Comparison of ENCODE assay signal across 21 cellular contexts in the genomic region with DNA sequence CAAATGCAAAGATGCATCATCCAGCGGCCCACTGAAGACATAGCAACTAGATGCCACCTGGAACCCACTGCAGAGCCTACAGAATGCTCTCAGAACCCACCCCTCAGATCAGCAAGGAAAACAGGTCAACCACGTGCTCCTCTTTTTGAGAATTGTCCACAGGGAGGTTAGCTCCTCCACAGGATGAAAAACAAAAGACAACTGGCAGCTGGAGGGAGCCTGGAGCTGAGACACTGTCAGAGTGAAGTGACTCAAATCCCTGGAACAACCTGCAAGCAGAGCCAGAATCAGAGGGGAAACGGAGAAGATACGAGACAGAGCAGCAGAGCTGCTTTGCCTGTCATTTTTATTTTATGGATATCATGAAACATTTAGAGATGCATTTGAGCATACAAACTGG.
DNase-seq lines count a peak whose midpoint lies in the region; ATAC-seq and TF ChIP-seq lines count a peak whose summit lies in the region.
"Had no signal": no experiment of that assay in that cellular context is flagged by ENCODE, and none has a peak within 500 bp of the region (broad histone marks: within the 10 kb centered on the region; RNA-seq: fewer than 3 reads in every experiment).

No MANE protein-coding gene starts in this region.

- TF ChIP-seq CTCF in H9 (conservative IDR thresholded peaks at IDR 0.05) (no peak), endodermal cell (conservative IDR thresholded peaks at IDR 0.05) (peak; percentile 36)

- H2BK120ac ChIP-seq in H9 (ENCODE audit: low read depth, low read length, poor library complexity, severe bottlenecking), result no peak overlapping the region

- no peak overlapping the region for H3K4ac ChIP-seq in H9 (ENCODE audit: low read depth, low read length)

- no peak overlapping the region for H3K14ac ChIP-seq in H9 (ENCODE audit: insufficient read depth, low read length)

- H3K9ac ChIP-seq in H9 (ENCODE audit: extremely low read depth, insufficient read length, low read length) (no peak overlapping the region), endodermal cell (ENCODE audit: extremely low read depth, low read length, poor library complexity, severe bottlenecking) (no peak overlapping the region)

- WGBS in H9 (ENCODE audit: extremely low coverage, insufficient read length, low lambda C conversion rate), result no CpG with 5 or more reads among the region's 4 CpGs
- 71 to 78% methylated on average over 4 of the region's 4 CpGs for WGBS in endodermal cell (ENCODE audit: insufficient coverage in 1 of 2, insufficient read length in 1 of 2), 2 experiments

- H4K91ac ChIP-seq in H9 (ENCODE audit: insufficient read length, low read depth, low read length), result no peak overlapping the region

- H3K9me3 ChIP-seq in H9 (ENCODE audit: control insufficient read depth, low read depth, low read length) (no peaks in the 10 kb centered on the region), endodermal cell (ENCODE audit: control insufficient read depth, low read length) (no peaks in the 10 kb centered on the region)

- H3K4me3 Mint-ChIP-seq in H9 (no peak overlapping the region), endodermal cell (no peak overlapping the region)
- no peak overlapping the region for H3K4me3 Mint-ChIP-seq in activated CD8-positive, alpha-beta memory T cell treated with anti-CD3 and anti-CD28 coated beads, Interleukin-2, amount 10 ng/mL, durations not matched to agents 7 days and 5 days
- H3K4me3 Mint-ChIP-seq: CD4-positive, CD25-positive, alpha-beta regulatory T cell had no signal

- H2AK5ac ChIP-seq in H9 (ENCODE audit: insufficient read length, low read length), result no peak overlapping the region

- peak; percentile 29 for DNase-seq in H9
- peak; percentile 15 to 72 for DNase-seq in NCI-H524 (lab: John Stamatoyannopoulos, UW)
- peak; percentile 70 for DNase-seq in endodermal cell
- DNase-seq in myocyte (ENCODE audit: low read depth), result peak; percentile 3
- DNase-seq in COR-L47 (lab: John Stamatoyannopoulos, UW), result no peak
- no peak for DNase-seq in activated CD8-positive, alpha-beta memory T cell treated with anti-CD3 and anti-CD28 coated beads, Interleukin-2, amount 10 ng/mL, durations not matched to agents 7 days and 5 days
- no peak for DNase-seq in NCI-H446 (lab: John Stamatoyannopoulos, UW)
- DNase-seq: CD4-positive, CD25-positive, alpha-beta regulatory T cell; DMS79; HCEC 1CT; IMR-90; MV-4-11; NCI-H187; NCI-H446 treated with DMSO at 0.1 percent for 48 hours; NCI-H748 treated with DMSO at 0.1 percent for 48 hours; PC-9; RPMI8226; SHP77; SW 1271 had no signal

- no peak overlapping the region for H3K23ac ChIP-seq in H9 (ENCODE audit: insufficient read length, low read depth, low read length)

- H4K20me1 ChIP-seq in H9 (ENCODE audit: control insufficient read depth, insufficient read depth, insufficient read length), result no peaks in the 10 kb centered on the region

- no peaks in the 10 kb centered on the region for H3K79me1 ChIP-seq in H9 (ENCODE audit: insufficient read depth, low read depth, low read length, poor library complexity, severe bottlenecking)

- no peak overlapping the region for H2AFZ ChIP-seq in H9 (ENCODE audit: low read length)
- H2AFZ ChIP-seq: PC-9 had no signal

- H4K5ac ChIP-seq in H9 (ENCODE audit: insufficient read length, low read depth, low read length), result no peak overlapping the region

- H3K27ac ChIP-seq in H9 (ENCODE audit: insufficient read length, low read depth, low read length), result no peak overlapping the region
- H3K27ac ChIP-seq in endodermal cell (ENCODE audit: low read depth, low read length), result no peak overlapping the region
- H3K27ac ChIP-seq: PC-9, SK-N-MC had no signal

- no peak overlapping the region for H3K56ac ChIP-seq in H9 (ENCODE audit: insufficient read length, low read depth, low read length)

- H2BK20ac ChIP-seq in H9 (ENCODE audit: low read depth, low read length, poor library complexity, severe bottlenecking), result no peak overlapping the region

- peaks cover 28 to 31% of the 10 kb centered on the region in 2 experiments for H3K4me1 Mint-ChIP-seq in H9
- peaks cover 32% of the 10 kb centered on the region for H3K4me1 Mint-ChIP-seq in endodermal cell
- no peaks in the 10 kb centered on the region for H3K4me1 Mint-ChIP-seq in activated CD8-positive, alpha-beta memory T cell treated with anti-CD3 and anti-CD28 coated beads, Interleukin-2, amount 10 ng/mL, durations not matched to agents 7 days and 5 days
- H3K4me1 Mint-ChIP-seq: CD4-positive, CD25-positive, alpha-beta regulatory T cell had no signal

- no peaks in the 10 kb centered on the region for H3K27me3 ChIP-seq in H9 (ENCODE audit: insufficient read depth, low read length)
- H3K27me3 ChIP-seq in endodermal cell (ENCODE audit: control insufficient read depth, insufficient read depth, low read length, poor library complexity, severe bottlenecking), result no peaks in the 10 kb centered on the region

- no peak overlapping the region for H3K18ac ChIP-seq in H9 (ENCODE audit: insufficient read length, low read depth, low read length)

- H4K8ac ChIP-seq in H9 (replicated peaks; ENCODE audit: insufficient read length, low read depth, low read length), result no peak overlapping the region

- H3K36me3 Mint-ChIP-seq in H9 (ENCODE audit: insufficient read depth in 1 of 3, low read depth in 3 of 3) (no peaks in the 10 kb centered on the region), endodermal cell (ENCODE audit: low read depth) (no peaks in the 10 kb centered on the region)
- H3K36me3 Mint-ChIP-seq in activated CD8-positive, alpha-beta memory T cell treated with anti-CD3 and anti-CD28 coated beads, Interleukin-2, amount 10 ng/mL, durations not matched to agents 7 days and 5 days, result no peaks in the 10 kb centered on the region
- H3K36me3 Mint-ChIP-seq: CD4-positive, CD25-positive, alpha-beta regulatory T cell had no signal

- H3K27me3 Mint-ChIP-seq in H9 (ENCODE audit: low read depth) (no peaks in the 10 kb centered on the region), endodermal cell (ENCODE audit: insufficient read depth) (no peaks in the 10 kb centered on the region)
- no peaks in the 10 kb centered on the region for H3K27me3 Mint-ChIP-seq in activated CD8-positive, alpha-beta memory T cell treated with anti-CD3 and anti-CD28 coated beads, Interleukin-2, amount 10 ng/mL, durations not matched to agents 7 days and 5 days
- H3K27me3 Mint-ChIP-seq: CD4-positive, CD25-positive, alpha-beta regulatory T cell had no signal

- H3T11ph ChIP-seq in H9 (ENCODE audit: low read length), result no peak overlapping the region

- H2BK15ac ChIP-seq in H9 (ENCODE audit: low read depth, low read length), result no peak overlapping the region

- CTCF ChIA-PET in activated CD8-positive, alpha-beta memory T cell treated with anti-CD3 and anti-CD28 coated beads, Interleukin-2, amount 10 ng/mL, durations not matched to agents 7 days and 5 days (lab: Charles Lee), result no interaction called here

- H3K27ac Mint-ChIP-seq in H9, result no peak overlapping the region
- peak overlapping the region; percentile 9 for H3K27ac Mint-ChIP-seq in endodermal cell
- no peak overlapping the region for H3K27ac Mint-ChIP-seq in activated CD8-positive, alpha-beta memory T cell treated with anti-CD3 and anti-CD28 coated beads, Interleukin-2, amount 10 ng/mL, durations not matched to agents 7 days and 5 days
- H3K27ac Mint-ChIP-seq: CD4-positive, CD25-positive, alpha-beta regulatory T cell had no signal

- no peak overlapping the region for H3K4me3 ChIP-seq in endodermal cell (ENCODE audit: low read length)
- H3K4me3 ChIP-seq: GM12878, PC-9, SK-N-MC had no signal

- H3K4me1 ChIP-seq in H9 (ENCODE audit: insufficient read depth, low read length) (peaks cover 6% of the 10 kb centered on the region; the same call in 1 of the 2 replicates), endodermal cell (ENCODE audit: control insufficient read depth, insufficient read depth, low read length) (peaks cover 10% of the 10 kb centered on the region)

- H3K79me2 ChIP-seq in H9 (ENCODE audit: insufficient read depth, low read length), result no peaks in the 10 kb centered on the region

- no peaks in the 10 kb centered on the region for H3K36me3 ChIP-seq in endodermal cell (ENCODE audit: control insufficient read depth, insufficient read depth, low read length)

- H3K23me2 ChIP-seq in H9 (ENCODE audit: insufficient read length, low read depth, low read length, poor library complexity, severe bottlenecking), result no peaks in the 10 kb centered on the region

- no peak for ATAC-seq in activated CD8-positive, alpha-beta memory T cell treated with anti-CD3 and anti-CD28 coated beads, Interleukin-2, amount 10 ng/mL, durations not matched to agents 7 days and 5 days
- ATAC-seq: GM12878 had no signal

- no peak overlapping the region for H2BK5ac ChIP-seq in H9 (ENCODE audit: insufficient read length, low read length)

- H3K4me2 ChIP-seq in H9 (ENCODE audit: insufficient read depth, insufficient read length, low read length), result no peak overlapping the region
- H3K4me2 ChIP-seq: PC-9 had no signal

- H2BK12ac ChIP-seq in H9 (ENCODE audit: insufficient read length, low read depth, low read length), result peak overlapping the region; percentile 73

- H3K9me3 Mint-ChIP-seq in H9, result no peaks in the 10 kb centered on the region
- no peaks in the 10 kb centered on the region for H3K9me3 Mint-ChIP-seq in endodermal cell
- H3K9me3 Mint-ChIP-seq in activated CD8-positive, alpha-beta memory T cell treated with anti-CD3 and anti-CD28 coated beads, Interleukin-2, amount 10 ng/mL, durations not matched to agents 7 days and 5 days (ENCODE audit: low read depth), result no peaks in the 10 kb centered on the region

Comparison
In these comparisons a context has a peak if more than half of its experiments do, and no peak if none do; other contexts are left out.
1. DNase-seq: peak in H9 (single experiment), NCI-H524 (2 of 2), endodermal cell (single experiment) and myocyte (single experiment); none in COR-L47 (single experiment), activated CD8-positive, alpha-beta memory T cell treated with anti-CD3 and anti-CD28 coated beads, Interleukin-2, amount 10 ng/mL, durations not matched to agents 7 days and 5 days (single experiment) and NCI-H446 (0 of 2).